ENCODE assay signal across 17 cellular contexts in the genomic region with DNA sequence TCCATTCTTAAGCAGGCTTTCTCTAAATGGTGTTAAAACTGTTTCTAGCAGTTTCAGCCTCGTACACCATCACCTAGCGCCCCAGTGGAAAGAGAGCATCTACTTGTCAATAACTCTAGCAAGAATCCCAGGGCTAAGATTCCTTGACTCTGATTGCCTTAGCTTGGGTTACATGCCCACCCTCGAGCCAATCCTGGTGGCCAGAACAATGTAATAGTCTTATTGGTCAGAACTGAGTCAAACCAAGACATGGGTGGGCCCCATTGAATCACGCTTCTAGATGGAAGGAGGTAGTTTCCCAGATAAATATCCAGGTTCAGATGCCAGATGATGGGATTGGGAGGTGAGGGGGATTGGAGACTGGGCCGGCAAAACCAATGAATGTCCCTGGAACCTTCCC. TPM values are rescaled to one million over a fixed set of nuclear protein-coding genes. Genes with fewer than 3 reads are reported as not detected.
DNase-seq lines count a peak whose midpoint lies in the region; ATAC-seq, FAIRE-seq and TF ChIP-seq lines count a peak whose summit lies in the region.
"Had no signal": no experiment of that assay in that cellular context is flagged by ENCODE, and none has a peak within 500 bp of the region (broad histone marks: within the 10 kb centered on the region; RNA-seq: fewer than 3 reads in every experiment).

No MANE protein-coding gene starts in this region.

- RAD21 ChIA-PET in HCT116 (lab: Charles Lee; ENCODE audit: low non-redundant PET in 1 of 2, low total read pairs in 2 of 2, uncharacterized antibody in 2 of 2, unreplicated experiment in 2 of 2): no interaction called here

- H3K4me1 ChIP-seq in HCT116 (ENCODE audit: control insufficient read depth in 1 of 2, insufficient read depth in 2 of 2, low read length in 2 of 2): peaks cover 0 to 14% of the 10 kb centered on the region in 2 experiments; a peak in 3 of 4 replicates
- peaks cover 0 to 13% of the 10 kb centered on the region in 2 experiments; a peak in 3 of 5 replicates for H3K4me1 ChIP-seq in K562 (replicated peaks in 1 of 2; ENCODE audit: control insufficient read depth in 2 of 2, insufficient read depth in 2 of 2, low read length in 2 of 2)
- no peaks in the 10 kb centered on the region for H3K4me1 ChIP-seq in sigmoid colon
- H3K4me1 ChIP-seq: BE2C had no signal

- DNase-seq in HCT116 (ENCODE audit: low read depth, low spot score) (no peak), K562 (ENCODE audit: extremely low read depth in 1 of 4, low spot score in 3 of 4) (no peak), memory B cell (ENCODE audit: low spot score in 2 of 2) (no peak), AG08396 (ENCODE audit: low spot score) (no peak), GM13977 (ENCODE audit: low spot score) (no peak), sigmoid colon (no peak)
- DNase-seq in CD4-positive, alpha-beta T cell: no peak
- DNase-seq: ACHN; BE2C; CD8-positive, alpha-beta memory T cell; GDM1; GM23248; NCI-H1092 treated with DMSO at 0.1 percent for 48 hours; SHP77; SK-N-SH had no signal

- TF ChIP-seq RAD21 in HCT116 (IDR thresholded peaks at IDR 0.05; ENCODE audit: low read depth) (no peak), K562 (CRISPR knock-in tag; conservative IDR thresholded peaks at IDR 0.05 in 1 of 2, IDR thresholded peaks at IDR 0.05 in 1 of 2) (no peak)

- no peak overlapping the region for H3K4me3 ChIP-seq in HCT116 (replicated peaks in 1 of 2; ENCODE audit: low read depth in 1 of 2, low read length in 2 of 2)
- no peak overlapping the region for H3K4me3 ChIP-seq in K562
- no peak overlapping the region for H3K4me3 ChIP-seq in sigmoid colon
- H3K4me3 ChIP-seq: GM23248 had no signal

- H4K20me1 ChIP-seq in HCT116 (ENCODE audit: insufficient read depth) (no peaks in the 10 kb centered on the region), K562 (replicated peaks; ENCODE audit: control insufficient read depth, insufficient read depth, low read length) (no peaks in the 10 kb centered on the region)

- peaks cover 4% of the 10 kb centered on the region for H3K9me3 Mint-ChIP-seq in memory B cell
- H3K9me3 Mint-ChIP-seq in CD4-positive, alpha-beta T cell: no peaks in the 10 kb centered on the region
- H3K9me3 Mint-ChIP-seq: CD8-positive, alpha-beta memory T cell had no signal

- H3K4me3 Mint-ChIP-seq in memory B cell: no peak overlapping the region
- H3K4me3 Mint-ChIP-seq in CD4-positive, alpha-beta T cell: no peak overlapping the region
- H3K4me3 Mint-ChIP-seq: CD8-positive, alpha-beta memory T cell had no signal

- POLR2A ChIA-PET in HCT116 (lab: Charles Lee): no interaction called here
- POLR2A ChIA-PET in K562 (lab: Yijun Ruan, JAX): no interaction called here
- POLR2A ChIA-PET in CD4-positive, alpha-beta T cell (lab: Charles Lee): no interaction called here

- H3K9me1 ChIP-seq in K562 (ENCODE audit: control insufficient read depth, insufficient read depth, low read length): no peaks in the 10 kb centered on the region

- no peak for TF ChIP-seq CTCF in HCT116 (IDR thresholded peaks at IDR 0.05 in 2 of 3, conservative IDR thresholded peaks at IDR 0.05 in 1 of 3; ENCODE audit: borderline replicate concordance in 1 of 3, insufficient read depth in 1 of 3, low read depth in 2 of 3, low read length in 2 of 3)
- no peak for TF ChIP-seq CTCF in K562 (IDR thresholded peaks at IDR 0.05 in 2 of 3, conservative IDR thresholded peaks at IDR 0.05 in 1 of 3; ENCODE audit: insufficient read depth in 2 of 3, low read depth in 1 of 3, low read length in 3 of 3)
- no peak for TF ChIP-seq CTCF in CD4-positive, alpha-beta T cell (IDR thresholded peaks at IDR 0.05)
- TF ChIP-seq CTCF in GM13977 (IDR thresholded peaks at IDR 0.05; ENCODE audit: extremely low read depth, insufficient read depth, missing control alignments): no peak
- TF ChIP-seq CTCF in sigmoid colon (IDR thresholded peaks at IDR 0.05): no peak

- no TSS peak for BruUV-seq in HCT116 (replicated peaks; lab: Mats Ljungman, UMichigan)
- BruUV-seq in K562 (replicated peaks; lab: Mats Ljungman, UMichigan): no TSS peak

- H3K9ac ChIP-seq in HCT116 (ENCODE audit: low read length): no peak overlapping the region
- H3K9ac ChIP-seq in K562 (ENCODE audit: insufficient read depth in 1 of 2, low read depth in 2 of 2, low read length in 2 of 2): no peak overlapping the region
- H3K9ac ChIP-seq: GM23248, KMS-11, SK-N-SH had no signal

- FAIRE-seq in K562 (lab: Jason Lieb, UNC): no peak
- FAIRE-seq: GM12891 had no signal

- no peaks in the 10 kb centered on the region for H3K27me3 ChIP-seq in HCT116 (ENCODE audit: insufficient read depth, low read length)
- H3K27me3 ChIP-seq in K562 (ENCODE audit: control insufficient read depth in 2 of 2, insufficient read depth in 2 of 2, low read length in 2 of 2): no peaks in the 10 kb centered on the region
- H3K27me3 ChIP-seq in CD4-positive, alpha-beta T cell (ENCODE audit: control insufficient read depth, insufficient read depth, low read length): no peaks in the 10 kb centered on the region
- no peaks in the 10 kb centered on the region for H3K27me3 ChIP-seq in sigmoid colon
- H3K27me3 ChIP-seq: BE2C had no signal

- H3K9me2 ChIP-seq in HCT116 (ENCODE audit: insufficient read depth): no peaks in the 10 kb centered on the region
- H3K9me2 ChIP-seq: SK-N-SH had no signal

- WGBS in K562 (ENCODE audit: insufficient coverage, low coverage, missing lambda C conversion rate): 70% methylated on average over 5 of the region's 5 CpGs
- 88 to 94% methylated on average over 5 of the region's 5 CpGs for WGBS in sigmoid colon, 2 donors

- TF ChIP-seq POLR2A in HCT116 (IDR thresholded peaks at IDR 0.05; ENCODE audit: borderline replicate concordance, extremely low read depth, insufficient read depth, insufficient read length): no peak
- TF ChIP-seq POLR2A in K562 (conservative IDR thresholded peaks at IDR 0.05): no peak
- TF ChIP-seq POLR2A in sigmoid colon (IDR thresholded peaks at IDR 0.05): no peak

- no peak for TF ChIP-seq EP300 in K562 (IDR thresholded peaks at IDR 0.05; ENCODE audit: low read length)
- no peak for TF ChIP-seq EP300 in sigmoid colon (IDR thresholded peaks at IDR 0.05)

- in situ Hi-C loops in K562 (cut with MboI): no loop called here
- in situ Hi-C loops in GM13977 (cut with MboI; ENCODE audit: low pct_unique_long_range_greater_than_20kb, low sequenced_read_pairs, unreplicated experiment): no loop called here

- H3K27ac ChIP-seq in HCT116 (ENCODE audit: low read depth, low read length) (no peak overlapping the region), K562 (ENCODE audit: extremely low read depth, low read depth, low read length) (peak overlapping the region; percentile 44; the same call in 1 of the 3 replicates), sigmoid colon (no peak overlapping the region)
- no peak overlapping the region for H3K27ac ChIP-seq in CD4-positive, alpha-beta T cell (ENCODE audit: low read depth, low read length)
- H3K27ac ChIP-seq: GM23248, KMS-11 had no signal

- peak overlapping the region; percentile 89 for H3K27ac Mint-ChIP-seq in memory B cell
- H3K27ac Mint-ChIP-seq in CD4-positive, alpha-beta T cell: no peak overlapping the region
- H3K27ac Mint-ChIP-seq: CD8-positive, alpha-beta memory T cell had no signal

- H3K9me3 ChIP-seq in HCT116 (ENCODE audit: control insufficient read depth in 1 of 2, insufficient read depth in 1 of 2, low read depth in 1 of 2, low read length in 2 of 2) (no peaks in the 10 kb centered on the region), K562 (replicated peaks; ENCODE audit: control insufficient read depth, insufficient read depth, low read depth, low read length) (no peaks in the 10 kb centered on the region), sigmoid colon (no peaks in the 10 kb centered on the region)
- no peaks in the 10 kb centered on the region for H3K9me3 ChIP-seq in CD4-positive, alpha-beta T cell (ENCODE audit: control insufficient read depth, low read length)
- H3K9me3 ChIP-seq: BE2C, SK-N-SH had no signal

- H3K4me2 ChIP-seq in HCT116 (ENCODE audit: low read length) (no peak overlapping the region; the same call in 1 of the 2 replicates), K562 (ENCODE audit: insufficient read depth, low read length) (no peak overlapping the region)
- H3K4me2 ChIP-seq: KMS-11, SK-N-SH had no signal

- H3K36me3 ChIP-seq in HCT116 (ENCODE audit: control insufficient read depth in 1 of 2, insufficient read depth in 2 of 2, low read length in 2 of 2) (no peaks in the 10 kb centered on the region), K562 (ENCODE audit: control insufficient read depth, insufficient read depth, low read length) (no peaks in the 10 kb centered on the region), sigmoid colon (no peaks in the 10 kb centered on the region)
- H3K36me3 ChIP-seq: BE2C had no signal

- CTCF ChIA-PET in HCT116 (lab: Charles Lee) (no interaction called here), K562 (lab: Yijun Ruan, JAX; ENCODE audit: low intra/inter-chr PET ratio) (no interaction called here)
- CTCF ChIA-PET in CD4-positive, alpha-beta T cell (lab: Charles Lee): no interaction called here

- H2AFZ ChIP-seq in HCT116 (ENCODE audit: low read depth, low read length, poor library complexity, severe bottlenecking) (peak overlapping the region; percentile 17), K562 (ENCODE audit: low read depth, low read length) (peak overlapping the region; percentile 66; the same call in 1 of the 2 replicates)
- H2AFZ ChIP-seq: GM23248 had no signal

- peaks cover 33% of the 10 kb centered on the region for H3K4me1 Mint-ChIP-seq in memory B cell
- no peaks in the 10 kb centered on the region for H3K4me1 Mint-ChIP-seq in CD4-positive, alpha-beta T cell (ENCODE audit: low read depth)
- H3K4me1 Mint-ChIP-seq: CD8-positive, alpha-beta memory T cell had no signal

- no peaks in the 10 kb centered on the region for H3K36me3 Mint-ChIP-seq in memory B cell
- no peaks in the 10 kb centered on the region for H3K36me3 Mint-ChIP-seq in CD4-positive, alpha-beta T cell (ENCODE audit: low read depth)

- no peaks in the 10 kb centered on the region for H3K79me2 ChIP-seq in HCT116 (ENCODE audit: insufficient read depth, low read length)
- H3K79me2 ChIP-seq in K562 (ENCODE audit: control insufficient read depth, insufficient read depth, low read length): no peaks in the 10 kb centered on the region

- no peaks in the 10 kb centered on the region for H3K27me3 Mint-ChIP-seq in memory B cell
- no peaks in the 10 kb centered on the region for H3K27me3 Mint-ChIP-seq in CD4-positive, alpha-beta T cell
- H3K27me3 Mint-ChIP-seq: CD8-positive, alpha-beta memory T cell had no signal

- ATAC-seq in HCT116 (peak; percentile 60), K562 (no peak), memory B cell (ENCODE audit: low read depth) (no peak)
- ATAC-seq in CD4-positive, alpha-beta T cell (ENCODE audit: poor library complexity): no peak

- intact Hi-C loops in HCT116 (cut with micrococcal nuclease) (no loop called here), K562 (cut with micrococcal nuclease) (no loop called here), sigmoid colon (cut with DNase I) (no loop called here)
- intact Hi-C loops in CD4-positive, alpha-beta T cell (cut with DNase I, micrococcal nuclease): no loop called here

RNA-seq across cellular contexts. Expression of gene MED13L, which starts 55.9 kb away (rescaled TPM):
- total RNA-seq in HCT116 (2021; ENCODE audit: unreplicated experiment): 176 TPM
- 36.9 and 42.0 TPM in 2 replicates for polyA plus RNA-seq in HCT116 (2012)
- 259 and 607 TPM in 2 replicates for total RNA-seq in K562 (2011; cell fraction: chromatin; rRNA removed; ENCODE audit: low replicate concordance)
- 97.6 and 127 TPM in 2 replicates for total RNA-seq in K562 (2011; cell fraction: nucleolus; rRNA removed)
- total RNA-seq in K562 (2011; cell fraction: nucleoplasm; rRNA removed): 277 and 397 TPM in 2 replicates
- total RNA-seq in K562 (2014; rRNA removed): 29.3 and 32.5 TPM in 2 replicates
- 71.9 and 82.3 TPM in 2 replicates for total RNA-seq in K562 (2014; rRNA removed; fragmentation: Illumina TruSeq; extraction: Trizol)
- total RNA-seq in K562 (2015; rRNA removed; fragmentation: Illumina TruSeq; extraction: Trizol): 70.1 and 70.8 TPM in 2 replicates
- 76.9 and 90.3 TPM in 2 replicates for total RNA-seq in K562 (2021)
- 45.8 and 48.0 TPM in 2 replicates for polyA plus RNA-seq in K562 (2011; rRNA removed)
- polyA plus RNA-seq in K562 (2011; cell fraction: cytosol; rRNA removed): 26.1 and 36.3 TPM in 2 replicates
- polyA plus RNA-seq in K562 (2011; cell fraction: nucleus; rRNA removed): 102 and 117 TPM in 2 replicates
- 29.2 and 39.4 TPM in 2 replicates for polyA plus RNA-seq in K562 (2012)
- 34.0 and 36.9 TPM in 2 replicates for polyA plus RNA-seq in K562 (2014; fragmentation: Illumina TruSeq; extraction: Trizol)
- polyA plus RNA-seq in K562 (2014; fragmentation: Nextera tagmentation; extraction: Ambion mirVana): 10 to 100 TPM; 13.4 to 22.0 TPM
- 25.7 and 26.8 TPM in 2 replicates for polyA plus RNA-seq in K562 (2014; rRNA removed)
- 279 and 322 TPM in 2 replicates for polyA minus RNA-seq in K562 (2011; rRNA and poly(A)+ RNA removed)
- 59.1 and 73.6 TPM in 2 replicates for polyA minus RNA-seq in K562 (2011; cell fraction: cytosol; rRNA and poly(A)+ RNA removed)
- 174 and 313 TPM in 2 replicates for polyA minus RNA-seq in K562 (2011; cell fraction: nucleus; rRNA and poly(A)+ RNA removed)
- 100 to 1,000 TPM; 203 to 208 TPM for total RNA-seq in CD4-positive, alpha-beta T cell
- total RNA-seq in sigmoid colon: 100 to 1,000 TPM; 151 to 246 (median 213) TPM
- 10 to 100 TPM; 12.5 to 26.3 (median 12.6) TPM for polyA plus RNA-seq in sigmoid colon
